8 cellular contexts compared by ENCODE assay signal in the genomic region with DNA sequence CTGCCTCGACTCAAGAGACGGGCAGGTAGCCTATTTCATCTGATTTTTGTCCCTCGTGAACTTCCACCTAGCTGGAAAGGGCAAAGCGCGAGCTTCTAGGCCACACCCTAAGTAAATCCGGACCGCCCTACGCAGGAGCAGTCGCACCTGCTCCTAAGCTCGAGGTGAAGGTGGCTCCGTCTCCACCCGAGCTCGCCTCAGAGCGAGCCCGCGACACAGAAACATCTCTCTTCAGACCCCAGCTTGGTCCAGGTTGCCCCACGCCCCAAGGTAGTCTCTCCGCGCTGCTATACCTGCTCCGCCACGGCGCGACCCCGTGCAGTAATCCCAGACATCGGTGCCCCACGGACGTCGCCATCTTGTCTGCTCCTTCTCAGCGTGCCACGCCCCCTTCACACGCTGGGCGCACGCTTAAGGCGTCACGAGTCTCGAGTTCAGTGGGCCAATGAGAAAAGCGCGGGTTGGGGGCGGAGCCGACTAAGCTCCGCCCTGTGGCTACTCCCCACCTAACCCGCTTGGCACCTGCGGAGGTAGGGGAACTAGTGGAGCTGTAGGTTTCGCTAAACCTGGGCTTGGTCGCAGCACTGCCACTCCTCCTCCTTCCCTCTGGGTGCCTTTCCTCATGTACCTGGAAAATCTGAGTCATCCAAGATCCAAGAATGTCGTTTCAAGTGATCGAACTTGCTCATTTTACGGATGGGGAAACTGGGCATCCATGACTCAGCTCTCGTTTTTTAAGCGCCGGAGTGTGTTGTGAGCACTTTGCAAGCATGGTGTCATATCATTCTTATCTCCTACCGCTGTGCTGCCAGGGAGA. TPM values are rescaled to one million over a fixed set of nuclear protein-coding genes. Genes with fewer than 3 reads are reported as not detected.
DNase-seq lines count a peak whose midpoint lies in the region; ATAC-seq and FAIRE-seq lines count a peak whose summit lies in the region.

A gene (minus strand): TSS at position 365 of the 817 bp plus-strand sequence. CDS start 7 bp downstream, at position 358.

- no peak within 1 kb of the TSS for H3K27ac ChIP-seq in mesendoderm (ENCODE audit: low read depth, low read length)

- WGBS in mesendoderm (ENCODE audit: extremely low coverage, insufficient coverage, low lambda C conversion rate) = no CpG with 5 or more reads among the region's 52 CpGs

- peaks cover 14% of the 10 kb centered on the region for H3K79me1 ChIP-seq in mesendoderm (ENCODE audit: low read length)

- no peak within 1 kb of the TSS for H4K8ac ChIP-seq in mesendoderm (ENCODE audit: low read depth, low read length)

- H3K9ac ChIP-seq in endocrine pancreas (ENCODE audit: control insufficient read depth, insufficient read depth, low read length) (peak within 1 kb of the TSS; percentile 97), mesendoderm (ENCODE audit: low read length) (peak within 1 kb of the TSS; percentile 73)

- H3K4me3 ChIP-seq in endocrine pancreas (ENCODE audit: control insufficient read depth, insufficient read depth, low read length) (peak within 1 kb of the TSS; percentile 95), mesendoderm (ENCODE audit: low read length) (peak within 1 kb of the TSS; percentile 93)

- H3K27me3 ChIP-seq in endocrine pancreas (ENCODE audit: control insufficient read depth, insufficient read depth, low read length) = no peaks in the 10 kb centered on the region
- H3K27me3 ChIP-seq in mesendoderm (ENCODE audit: insufficient read depth, low read length, poor library complexity) = no peaks in the 10 kb centered on the region

- no peak within 1 kb of the TSS for H2AK5ac ChIP-seq in mesendoderm (ENCODE audit: low read length)

- H4K5ac ChIP-seq in mesendoderm (ENCODE audit: low read length) = no peak within 1 kb of the TSS

- no peaks in the 10 kb centered on the region for H3K27me3 Mint-ChIP-seq in activated CD8-positive, alpha-beta memory T cell treated with anti-CD3 and anti-CD28 coated beads, Interleukin-2, amount 10 ng/mL, durations not matched to agents 7 days and 5 days

- ATAC-seq in GM21360 (IDR thresholded peaks at IDR 0.05; ENCODE audit: unreplicated experiment) = peak; percentile 74
- ATAC-seq in activated CD8-positive, alpha-beta memory T cell treated with anti-CD3 and anti-CD28 coated beads, Interleukin-2, amount 10 ng/mL, durations not matched to agents 7 days and 5 days = peak; percentile 91

- H3K4me3 Mint-ChIP-seq in activated CD8-positive, alpha-beta memory T cell treated with anti-CD3 and anti-CD28 coated beads, Interleukin-2, amount 10 ng/mL, durations not matched to agents 7 days and 5 days = peak within 1 kb of the TSS; percentile 92

- H3K36me3 Mint-ChIP-seq in activated CD8-positive, alpha-beta memory T cell treated with anti-CD3 and anti-CD28 coated beads, Interleukin-2, amount 10 ng/mL, durations not matched to agents 7 days and 5 days = no peaks in the 10 kb centered on the region

- no peak within 1 kb of the TSS for H2BK120ac ChIP-seq in mesendoderm (ENCODE audit: low read depth, low read length)

- H3K79me2 ChIP-seq in mesendoderm (ENCODE audit: control insufficient read depth, insufficient read depth, low read length) = peaks cover 39% of the 10 kb centered on the region

- no peaks in the 10 kb centered on the region for H3K9me3 ChIP-seq in endocrine pancreas (ENCODE audit: control insufficient read depth, low read length)

- CTCF ChIA-PET in activated CD8-positive, alpha-beta memory T cell treated with anti-CD3 and anti-CD28 coated beads, Interleukin-2, amount 10 ng/mL, durations not matched to agents 7 days and 5 days (lab: Charles Lee) = interaction anchor here (0.8 to 10.1 kb wide), 18 partner anchors 10 to 322 kb away, joined by 3 to 107 read pairs (median 4); a partner anchor contains a TSS

- peak within 1 kb of the TSS; percentile 74 for H3K4me2 ChIP-seq in mesendoderm (ENCODE audit: low read length)

- peak within 1 kb of the TSS; percentile 93 for H3K56ac ChIP-seq in mesendoderm (ENCODE audit: low read length)

- FAIRE-seq in HTR-8/SVneo (lab: Jason Lieb, UNC) = peak; percentile 69

- DNase-seq in COLO668 (lab: John Stamatoyannopoulos, UW; ENCODE audit: unreplicated experiment) (peak; percentile 99), HTR-8/SVneo (ENCODE audit: insufficient read length, low spot score) (peak; percentile 86), NOMO-1 treated with dmso at 0.1 percent for 144 hours (lab: John Stamatoyannopoulos, UW; ENCODE audit: unreplicated experiment) (peak; percentile 90), mesendoderm (peak; percentile 98)
- DNase-seq in activated CD8-positive, alpha-beta memory T cell treated with anti-CD3 and anti-CD28 coated beads, Interleukin-2, amount 10 ng/mL, durations not matched to agents 7 days and 5 days = peak; percentile 98
- peak; percentile 94 for DNase-seq in stimulated activated CD8-positive, alpha-beta memory T cell treated with anti-CD3 and anti-CD28 coated beads, Interleukin-15, amount 100 ng/mL, for 1 hour (ENCODE audit: low read depth)

- peak within 1 kb of the TSS; percentile 91 for H3K27ac Mint-ChIP-seq in activated CD8-positive, alpha-beta memory T cell treated with anti-CD3 and anti-CD28 coated beads, Interleukin-2, amount 10 ng/mL, durations not matched to agents 7 days and 5 days

- H3K4me1 ChIP-seq in endocrine pancreas (ENCODE audit: control insufficient read depth, insufficient read depth, low read length) (no peaks in the 10 kb centered on the region), mesendoderm (ENCODE audit: control insufficient read depth, low read depth, low read length) (peaks cover 5% of the 10 kb centered on the region)

- H3K4me1 Mint-ChIP-seq in activated CD8-positive, alpha-beta memory T cell treated with anti-CD3 and anti-CD28 coated beads, Interleukin-2, amount 10 ng/mL, durations not matched to agents 7 days and 5 days = peaks cover 40% of the 10 kb centered on the region

- H2BK15ac ChIP-seq in mesendoderm (replicated peaks; ENCODE audit: low read depth) = no peak within 1 kb of the TSS

- no peaks in the 10 kb centered on the region for H3K36me3 ChIP-seq in endocrine pancreas (ENCODE audit: control insufficient read depth, insufficient read depth, low read length)
- H3K36me3 ChIP-seq in mesendoderm (ENCODE audit: control insufficient read depth, insufficient read depth, low read length) = peaks cover 2% of the 10 kb centered on the region

- H3K4ac ChIP-seq in mesendoderm (ENCODE audit: low read depth, low read length) = no peak within 1 kb of the TSS

- H3K23ac ChIP-seq in mesendoderm (ENCODE audit: low read length) = no peak within 1 kb of the TSS

- H2BK5ac ChIP-seq in mesendoderm (ENCODE audit: low read length) = no peak within 1 kb of the TSS

- no peaks in the 10 kb centered on the region for H3K9me3 Mint-ChIP-seq in activated CD8-positive, alpha-beta memory T cell treated with anti-CD3 and anti-CD28 coated beads, Interleukin-2, amount 10 ng/mL, durations not matched to agents 7 days and 5 days (ENCODE audit: low read depth)

- no peak within 1 kb of the TSS for H3K18ac ChIP-seq in mesendoderm (ENCODE audit: low read length)

RNA-seq across cellular contexts. Expression of the gene that starts here (rescaled TPM):
- 10 to 100 TPM; 34.7 to 40.0 TPM for total RNA-seq in activated CD8-positive, alpha-beta memory T cell treated with anti-CD3 and anti-CD28 coated beads, Interleukin-2, amount 10 ng/mL, durations not matched to agents 7 days and 5 days
- 26.7 TPM for polyA plus RNA-seq in mesendoderm (2013, experiment 1 of 2)
- polyA plus RNA-seq in mesendoderm (2013, experiment 2 of 2) = 26.6 TPM
